14 cellular contexts compared by ENCODE assay signal in the genomic region with DNA sequence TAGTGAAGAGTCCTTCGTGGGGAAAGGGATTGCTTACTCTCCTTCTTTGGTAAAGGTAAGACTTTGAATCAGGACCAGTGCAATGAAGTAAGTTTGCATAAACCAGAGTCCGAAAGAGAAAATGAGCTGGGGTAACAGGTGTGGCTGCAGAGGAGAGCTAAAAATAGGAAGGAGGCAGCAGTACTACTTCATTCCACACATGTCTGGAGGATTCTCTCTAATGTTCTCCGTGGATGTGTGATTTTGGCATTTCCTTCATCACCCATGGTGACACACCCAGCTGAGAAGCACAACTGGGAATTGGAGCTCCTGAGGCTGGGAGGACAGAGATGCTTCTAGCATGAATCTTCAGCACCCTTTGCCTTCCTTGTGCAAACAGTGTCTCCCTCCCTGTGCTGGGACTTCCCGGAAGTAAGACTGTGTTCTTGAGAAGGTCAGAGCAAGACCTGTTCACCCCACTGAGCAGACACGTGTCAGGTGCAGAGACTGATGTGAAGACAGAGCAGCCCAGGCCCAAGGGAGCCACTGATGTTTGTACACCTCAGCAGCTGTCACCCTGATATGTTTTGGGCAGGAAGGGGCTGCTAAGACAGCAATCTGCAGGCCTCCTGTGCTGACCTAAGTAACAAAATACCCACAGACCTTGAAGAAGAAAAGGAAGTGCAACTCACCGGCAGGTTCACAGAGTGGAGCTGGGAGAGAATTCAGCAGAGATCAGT. TPM values are rescaled to one million over a fixed set of nuclear protein-coding genes. Genes with fewer than 3 reads are reported as not detected.
A peak's percentile ranks its signal among the peaks of the same experiment; 100 is the strongest.
DNase-seq lines count a peak whose midpoint lies in the region; ATAC-seq and TF ChIP-seq lines count a peak whose summit lies in the region.
"Had no signal": no experiment of that assay in that cellular context is flagged by ENCODE, and none has a peak within 500 bp of the region (broad histone marks: within the 10 kb centered on the region; RNA-seq: fewer than 3 reads in every experiment).

No MANE protein-coding gene starts in this region.

- H3F3A ChIP-seq in OCI-LY1 (ENCODE audit: insufficient read depth, low read length) = 0 out of 2 replicates have a peak, but pooled peaks cover 5% of the 10 kb centered on the region

- H3K36me3 ChIP-seq in OCI-LY1 (ENCODE audit: insufficient read depth, low read length) = peaks cover 25% of the 10 kb centered on the region
- H3K36me3 ChIP-seq: adrenal gland, BLaER1, thoracic aorta had no signal

- TF ChIP-seq CTCF in GM10266 (IDR thresholded peaks at IDR 0.05; ENCODE audit: control insufficient read depth, insufficient read depth, low read depth, missing control alignments) (no peak), OCI-LY1 (IDR thresholded peaks at IDR 0.05; ENCODE audit: low read length) (no peak)

- H3K4me2 ChIP-seq in OCI-LY1 (ENCODE audit: low read length) = peak overlapping the region; percentile 78
- H3K4me2 ChIP-seq: BLaER1 had no signal

- H3K27me3 ChIP-seq in OCI-LY1 (ENCODE audit: insufficient read depth, low read length) = no peaks in the 10 kb centered on the region
- H3K27me3 ChIP-seq: adrenal gland, BLaER1 had no signal

- ATAC-seq in GM19351 (IDR thresholded peaks at IDR 0.05; ENCODE audit: unreplicated experiment) (peak; percentile 86), HG02943 (IDR thresholded peaks at IDR 0.05; ENCODE audit: low read depth, unreplicated experiment) (peak; percentile 92), left ventricle myocardium superior (no peak)

- DNase-seq in GM10266 (ENCODE audit: extremely low spot score) (peak; percentile 21), D341Med (ENCODE audit: low spot score) (no peak), SKM-1 (lab: John Stamatoyannopoulos, UW; ENCODE audit: unreplicated experiment) (no peak), left ventricle myocardium superior (no peak)
- DNase-seq in activated CD8-positive, alpha-beta memory T cell treated with anti-CD3 and anti-CD28 coated beads, Interleukin-2, amount 50 U/mL, for 4 hours = no peak
- DNase-seq: adrenal gland, NCI-H345 had no signal

- no peaks in the 10 kb centered on the region for H4K20me1 ChIP-seq in OCI-LY1 (ENCODE audit: insufficient read depth, low read length)
- H4K20me1 ChIP-seq: BLaER1 had no signal

- peak overlapping the region; percentile 47 for H3K4me3 ChIP-seq in OCI-LY1 (ENCODE audit: low read depth, low read length, poor library complexity, severe bottlenecking)
- H3K4me3 ChIP-seq: adrenal gland, BLaER1, thoracic aorta had no signal

- no peaks in the 10 kb centered on the region for H3K9me3 ChIP-seq in OCI-LY1 (ENCODE audit: low read length)
- H3K9me3 ChIP-seq: adrenal gland, thoracic aorta had no signal

- peak overlapping the region; percentile 98 for H3K27ac ChIP-seq in OCI-LY1 (ENCODE audit: low read depth, low read length, poor library complexity, severe bottlenecking)
- H3K27ac ChIP-seq: adrenal gland, BLaER1, thoracic aorta, VCaP had no signal

- peaks cover 70% of the 10 kb centered on the region for H3K4me1 ChIP-seq in OCI-LY1 (ENCODE audit: insufficient read depth, low read length, severe bottlenecking)
- H3K4me1 ChIP-seq: adrenal gland, BLaER1 had no signal

- H3K9ac ChIP-seq in OCI-LY1 (ENCODE audit: low read length) = peak overlapping the region; percentile 61
- H3K9ac ChIP-seq: BLaER1 had no signal

- intact Hi-C loops in left ventricle myocardium superior (cut with micrococcal nuclease) = no loop called here

- no peaks in the 10 kb centered on the region; the same call in 1 of the 2 replicates for H3K79me2 ChIP-seq in OCI-LY1 (ENCODE audit: insufficient read depth, low read length)

- H3K9me2 ChIP-seq in OCI-LY1 (ENCODE audit: low read depth, low read length) = no peaks in the 10 kb centered on the region

- no peak overlapping the region for H2AFZ ChIP-seq in OCI-LY1 (ENCODE audit: low read length)

RNA-seq across cellular contexts. Expression of gene FCRL1, which starts 13.3 kb away (rescaled TPM):
- not detected for total RNA-seq in left ventricle myocardium superior
- total RNA-seq: lung microvascular endothelial cell had no signal

RNA-seq across cellular contexts. Expression of gene FCRL2, which starts 29.7 kb away (rescaled TPM):
- not detected for total RNA-seq in left ventricle myocardium superior
- total RNA-seq: adrenal gland, lung microvascular endothelial cell, thoracic aorta had no signal

RNA-seq across cellular contexts. Expression of gene CD5L, which starts 35.0 kb away (rescaled TPM):
- 3.5 TPM for total RNA-seq in left ventricle myocardium superior
- total RNA-seq: lung microvascular endothelial cell had no signal
